Comparison of ENCODE assay signal across 8 cellular contexts in the genomic region with DNA sequence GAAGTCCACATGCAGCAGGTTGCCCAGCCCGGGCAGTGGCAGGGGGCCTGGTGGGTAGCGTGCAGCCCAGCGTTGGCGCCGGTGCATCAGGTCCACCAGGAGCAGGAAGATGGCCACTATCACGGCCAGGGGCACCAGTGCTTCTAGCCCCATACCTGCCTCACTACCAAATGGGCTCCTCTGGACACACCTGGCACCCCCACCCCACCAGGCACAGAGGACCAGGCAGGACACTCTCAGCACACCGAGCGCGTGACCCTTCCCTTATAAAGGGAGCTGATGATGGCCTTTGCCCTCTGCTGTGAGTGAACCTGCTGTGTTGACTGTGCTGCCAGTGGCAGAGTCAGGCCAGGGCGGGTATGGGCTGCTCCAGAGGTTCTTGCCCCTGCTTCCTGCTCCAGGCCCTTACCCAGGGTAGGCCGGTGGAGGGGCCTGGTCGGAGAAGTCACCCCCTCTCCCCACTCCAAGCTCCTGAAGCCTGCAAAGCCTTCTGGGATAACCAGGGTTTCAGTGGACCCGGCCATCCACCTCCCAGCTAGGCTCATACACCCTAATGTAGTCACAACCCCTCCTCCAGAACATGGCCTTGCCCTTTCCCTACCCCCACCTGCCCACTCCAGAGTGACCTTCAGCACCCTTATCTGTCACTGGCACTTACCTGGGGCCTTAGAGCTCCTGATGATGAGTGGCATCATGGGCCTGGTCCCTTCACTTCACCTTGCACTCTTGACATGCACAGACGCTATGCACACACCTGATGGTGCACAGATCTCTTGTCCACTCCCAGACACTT. TPM values are rescaled to one million over a fixed set of nuclear protein-coding genes. Genes with fewer than 3 reads are reported as not detected.
A peak's percentile ranks its signal among the peaks of the same experiment; 100 is the strongest.
DNase-seq lines count a peak whose midpoint lies in the region; ATAC-seq, FAIRE-seq and TF ChIP-seq lines count a peak whose summit lies in the region.
"Not testable (repeated sequence)": the region's sequence is repeated elsewhere in the genome, so short reads cannot be mapped to it uniquely, and the experiment has no call there.
"Had no signal": no experiment of that assay in that cellular context is flagged by ENCODE, and none has a peak within 500 bp of the region (broad histone marks: within the 10 kb centered on the region; RNA-seq: fewer than 3 reads in every experiment).

Gene CYP2D6, minus strand, starts transcription at position 172 of the 793 bp plus-strand sequence. Its CDS starts 19 bp downstream, at position 153.

- not testable (repeated sequence) for H3K4me3 ChIP-seq in bronchial epithelial cell (ENCODE audit: low read depth, low read length); neural cell (ENCODE audit: low read length)
- peak within 1 kb of the TSS; percentile 21 to 57 (median 33); a peak in 4 of 6 replicates for H3K4me3 ChIP-seq in HepG2 (replicated peaks in 1 of 3; ENCODE audit: insufficient read depth in 1 of 3, low read depth in 2 of 3, low read length in 3 of 3)

- not testable (repeated sequence) for H3F3A ChIP-seq in neural cell (ENCODE audit: insufficient read depth, low read length, poor library complexity, severe bottlenecking)

- CTCF ChIA-PET in HepG2 (lab: Yijun Ruan, JAX; ENCODE audit: low intra/inter-chr PET ratio, low total read pairs) = not testable (repeated sequence)

- H3K27me3 ChIP-seq in bronchial epithelial cell (ENCODE audit: control insufficient read depth, insufficient read depth, low read length); HepG2 (ENCODE audit: control insufficient read depth in 1 of 2, insufficient read depth in 2 of 2, low read length in 2 of 2); neural cell (ENCODE audit: insufficient read depth, low read depth, low read length): not testable (repeated sequence)

- POLR2A ChIA-PET in HepG2 (lab: Yijun Ruan, JAX) = not testable (repeated sequence)

- peaks cover 32% of the 10 kb centered on the region for H3K4me1 ChIP-seq in HepG2 (ENCODE audit: insufficient read depth, low read length)

- TF ChIP-seq RAD21 in HepG2 (CRISPR knock-in tag; IDR thresholded peaks at IDR 0.05); neural cell (conservative IDR thresholded peaks at IDR 0.05): not testable (repeated sequence)

- H3K9me3 Mint-ChIP-seq in activated CD4-positive, alpha-beta T cell treated with anti-CD3 and anti-CD28 coated beads, Interleukin-2, amount 10 ng/mL, durations not matched to agents 24 days and 14 days; stimulated activated naive CD8-positive, alpha-beta T cell treated with anti-CD3 and anti-CD28 coated beads, Interleukin-15, amount 100 ng/mL, for 72 hours: not testable (repeated sequence)
- H3K9me3 Mint-ChIP-seq in glutamatergic neuron (ENCODE audit: unreplicated experiment) = peaks cover 22% of the 10 kb centered on the region

- peak within 1 kb of the TSS; percentile 20 for H3K27ac ChIP-seq in HepG2 (ENCODE audit: extremely low read length, insufficient read depth, low read length)
- H3K27ac ChIP-seq in neural cell (ENCODE audit: low read length) = not testable (repeated sequence)

- not testable (repeated sequence) for DNase-seq in GM12891 (ENCODE audit: insufficient read length, low spot score); bronchial epithelial cell (ENCODE audit: low read depth); glutamatergic neuron; stimulated activated naive CD8-positive, alpha-beta T cell treated with anti-CD3 and anti-CD28 coated beads, Interleukin-15, amount 100 ng/mL, for 72 hours
- peak; percentile 54 for DNase-seq in activated CD4-positive, alpha-beta T cell treated with anti-CD3 and anti-CD28 coated beads, Interleukin-2, amount 10 ng/mL, durations not matched to agents 24 days and 14 days
- DNase-seq in HepG2 (ENCODE audit: low spot score) = peak; percentile 35

- not testable (repeated sequence) for H3K27ac Mint-ChIP-seq in activated CD4-positive, alpha-beta T cell treated with anti-CD3 and anti-CD28 coated beads, Interleukin-2, amount 10 ng/mL, durations not matched to agents 24 days and 14 days; glutamatergic neuron (ENCODE audit: unreplicated experiment)
- H3K27ac Mint-ChIP-seq in stimulated activated naive CD8-positive, alpha-beta T cell treated with anti-CD3 and anti-CD28 coated beads, Interleukin-15, amount 100 ng/mL, for 72 hours = peak within 1 kb of the TSS in 1 of 2 donors; percentile 91

- not testable (repeated sequence) for H2AFZ ChIP-seq in HepG2 (ENCODE audit: low read length); neural cell (ENCODE audit: low read depth, low read length)

- TF ChIP-seq POLR2A in GM12891 (IDR thresholded peaks at IDR 0.05; ENCODE audit: low read depth, low read length); HepG2 (IDR thresholded peaks at IDR 0.05; ENCODE audit: insufficient read depth in 1 of 2, low read depth in 2 of 2, low read length in 2 of 2): not testable (repeated sequence)

- not testable (repeated sequence) for H4K20me1 ChIP-seq in HepG2 (ENCODE audit: insufficient read depth, low read length); neural cell (ENCODE audit: insufficient read depth)

- not testable (repeated sequence) for TF ChIP-seq CTCF in bronchial epithelial cell (IDR thresholded peaks at IDR 0.05; ENCODE audit: insufficient read depth, low read length, severe bottlenecking); glutamatergic neuron (IDR thresholded peaks at IDR 0.05; ENCODE audit: partially characterized antibody, unreplicated experiment); HepG2 (CRISPR knock-in tag; IDR thresholded peaks at IDR 0.05); neural cell (IDR thresholded peaks at IDR 0.05; ENCODE audit: poor library complexity, severe bottlenecking)

- 25% methylated on average over 11 of the region's 14 CpGs for WGBS in HepG2 (ENCODE audit: low lambda C conversion rate)

- FAIRE-seq in GM12891 (lab: Jason Lieb, UNC) = peak; percentile 92
- FAIRE-seq in bronchial epithelial cell (lab: Jason Lieb, UNC) = peak; percentile 100
- FAIRE-seq in HepG2 (lab: Jason Lieb, UNC) = peak; percentile 67

- H3K4me1 Mint-ChIP-seq in activated CD4-positive, alpha-beta T cell treated with anti-CD3 and anti-CD28 coated beads, Interleukin-2, amount 10 ng/mL, durations not matched to agents 24 days and 14 days; glutamatergic neuron (ENCODE audit: low read depth, unreplicated experiment): not testable (repeated sequence)
- H3K4me1 Mint-ChIP-seq in stimulated activated naive CD8-positive, alpha-beta T cell treated with anti-CD3 and anti-CD28 coated beads, Interleukin-15, amount 100 ng/mL, for 72 hours = peaks cover 14% of the 10 kb centered on the region

- H3K9me3 ChIP-seq in HepG2 (ENCODE audit: low read length); neural cell (ENCODE audit: low read length): not testable (repeated sequence)

- not testable (repeated sequence) for TF ChIP-seq EP300 in HepG2 (IDR thresholded peaks at IDR 0.05; ENCODE audit: low read depth in 2 of 2, low read length in 2 of 2); HepG2 (CRISPR knock-in tag; IDR thresholded peaks at IDR 0.05; ENCODE audit: borderline replicate concordance); neural cell (conservative IDR thresholded peaks at IDR 0.05; ENCODE audit: poor library complexity, severe bottlenecking)

- peak within 1 kb of the TSS; percentile 69 for H3K4me2 ChIP-seq in HepG2 (ENCODE audit: low read depth, low read length)
- H3K4me2 ChIP-seq in neural cell (ENCODE audit: low read length) = not testable (repeated sequence)

- H3K27me3 Mint-ChIP-seq in activated CD4-positive, alpha-beta T cell treated with anti-CD3 and anti-CD28 coated beads, Interleukin-2, amount 10 ng/mL, durations not matched to agents 24 days and 14 days; glutamatergic neuron (ENCODE audit: unreplicated experiment); stimulated activated naive CD8-positive, alpha-beta T cell treated with anti-CD3 and anti-CD28 coated beads, Interleukin-15, amount 100 ng/mL, for 72 hours: not testable (repeated sequence)

- H3K9ac ChIP-seq in HepG2 (ENCODE audit: insufficient read depth, low read depth, low read length) = peak within 1 kb of the TSS; percentile 19; the same call in 1 of the 2 replicates
- not testable (repeated sequence) for H3K9ac ChIP-seq in neural cell (ENCODE audit: low read length)

- BruUV-seq in HepG2 (replicated peaks; lab: Mats Ljungman, UMichigan) = not testable (repeated sequence)

- not testable (repeated sequence) for H3K36me3 ChIP-seq in bronchial epithelial cell (ENCODE audit: control insufficient read depth, insufficient read depth, low read length); HepG2 (replicated peaks in 1 of 2; ENCODE audit: control insufficient read depth in 1 of 2, insufficient read depth in 2 of 2, low read length in 2 of 2); neural cell (ENCODE audit: insufficient read depth, low read length)

- not testable (repeated sequence) for H3K79me2 ChIP-seq in HepG2 (ENCODE audit: insufficient read depth, low read length); neural cell (replicated peaks; ENCODE audit: insufficient read depth, low read length)

- ATAC-seq in HepG2 = peak; percentile 79
- ATAC-seq in stimulated activated naive CD8-positive, alpha-beta T cell treated with anti-CD3 and anti-CD28 coated beads, Interleukin-15, amount 100 ng/mL, for 72 hours = peak; percentile 31

- intact Hi-C loops in activated CD4-positive, alpha-beta T cell treated with anti-CD3 and anti-CD28 coated beads, Interleukin-2, amount 10 ng/mL, durations not matched to agents 24 days and 14 days (cut with micrococcal nuclease); HepG2 (cut with micrococcal nuclease; ENCODE audit: unreplicated experiment): not testable (repeated sequence)

- not testable (repeated sequence) for H3K9me2 ChIP-seq in neural cell (ENCODE audit: insufficient read depth, low read length)

- in situ Hi-C loops in HepG2 (cut with HindIII; ENCODE audit: extremely low pct_ligation_motif_present, low pct_unique_long_range_greater_than_20kb) = not testable (repeated sequence)

- H3K4me3 Mint-ChIP-seq in activated CD4-positive, alpha-beta T cell treated with anti-CD3 and anti-CD28 coated beads, Interleukin-2, amount 10 ng/mL, durations not matched to agents 24 days and 14 days; glutamatergic neuron (ENCODE audit: unreplicated experiment); stimulated activated naive CD8-positive, alpha-beta T cell treated with anti-CD3 and anti-CD28 coated beads, Interleukin-15, amount 100 ng/mL, for 72 hours: not testable (repeated sequence)

- not testable (repeated sequence) for H3K36me3 Mint-ChIP-seq in activated CD4-positive, alpha-beta T cell treated with anti-CD3 and anti-CD28 coated beads, Interleukin-2, amount 10 ng/mL, durations not matched to agents 24 days and 14 days (ENCODE audit: low read depth)
- H3K36me3 Mint-ChIP-seq in glutamatergic neuron (ENCODE audit: unreplicated experiment) = peaks cover 16% of the 10 kb centered on the region

RNA-seq across cellular contexts. Expression of gene CYP2D6, which starts in this region (rescaled TPM):
- 1.1 TPM for polyA plus RNA-seq in GM12891 (2012; ENCODE audit: low read depth, missing spikeins)
- total RNA-seq in activated CD4-positive, alpha-beta T cell treated with anti-CD3 and anti-CD28 coated beads, Interleukin-2, amount 10 ng/mL, durations not matched to agents 24 days and 14 days = 3.8 and 4.5 TPM in 2 replicates
- 0.53 and 0.64 TPM in 2 replicates for total RNA-seq in bronchial epithelial cell
- total RNA-seq in glutamatergic neuron (ENCODE audit: unreplicated experiment) = 15.9 TPM
- 0.18 and 1.0 TPM in 2 replicates for total RNA-seq in HepG2 (2016; rRNA removed; fragmentation: Illumina TruSeq; extraction: Trizol)
- total RNA-seq in HepG2 (2016; cell fraction: cytosol; rRNA removed; fragmentation: Illumina TruSeq; extraction: Trizol; ENCODE audit: low read depth) = 0.53 and 0.61 TPM in 2 replicates
- total RNA-seq in HepG2 (2016; cell fraction: insoluble cytoplasmic fraction; rRNA removed; fragmentation: Illumina TruSeq; extraction: Trizol) = 0.22 and 1.2 TPM in 2 replicates
- 0.45 and 0.49 TPM in 2 replicates for total RNA-seq in HepG2 (2016; cell fraction: membrane; rRNA removed; fragmentation: Illumina TruSeq; extraction: Trizol)
- 2.1 TPM in 2 replicates for total RNA-seq in HepG2 (2016; cell fraction: nucleus; rRNA removed; fragmentation: Illumina TruSeq; extraction: Trizol)
- polyA plus RNA-seq in HepG2 (2011; rRNA removed) = 3.7 and 4.4 TPM in 2 replicates
- 1.6 and 2.3 TPM in 2 replicates for polyA plus RNA-seq in HepG2 (2011; cell fraction: cytosol; rRNA removed)
- 30.3 and 32.1 TPM in 2 replicates for polyA plus RNA-seq in HepG2 (2011; cell fraction: nucleus; rRNA removed)
- 1.9 and 2.5 TPM in 2 replicates for polyA plus RNA-seq in HepG2 (2012)
- polyA plus RNA-seq in HepG2 (2016; cell fraction: cytosol; fragmentation: Illumina TruSeq; extraction: Trizol; ENCODE audit: low read depth) = 0.15 and 0.16 TPM in 2 replicates
- polyA plus RNA-seq in HepG2 (2016; cell fraction: insoluble cytoplasmic fraction; fragmentation: Illumina TruSeq; extraction: Trizol; ENCODE audit: low read depth) = 0.16 and 0.46 TPM in 2 replicates
- polyA plus RNA-seq in HepG2 (2016; cell fraction: membrane; fragmentation: Illumina TruSeq; extraction: Trizol; ENCODE audit: low read depth) = 0.27 and 0.41 TPM in 2 replicates
- polyA plus RNA-seq in HepG2 (2016; cell fraction: nucleus; fragmentation: Illumina TruSeq; extraction: Trizol; ENCODE audit: insufficient read depth, low read depth) = 3.2 and 4.0 TPM in 2 replicates
- polyA minus RNA-seq in HepG2 (2011; rRNA and poly(A)+ RNA removed; ENCODE audit: low replicate concordance) = 1.3 and 4.2 TPM in 2 replicates
- 1.5 and 1.8 TPM in 2 replicates for polyA minus RNA-seq in HepG2 (2011; cell fraction: cytosol; rRNA and poly(A)+ RNA removed)
- polyA minus RNA-seq in HepG2 (2011; cell fraction: nucleus; rRNA and poly(A)+ RNA removed) = 6.4 and 6.7 TPM in 2 replicates
- 11.5 and 14.2 TPM in 2 replicates for polyA plus RNA-seq in neural cell
- polyA minus RNA-seq in neural cell = 4.1 TPM in 2 replicates
- total RNA-seq: Right ventricle myocardium inferior had no signal
